ENCODE assay signal across 18 cellular contexts in genomic region chr3:129653019-129653418, GRCh38.
"Had no signal": no experiment of that assay in that cellular context is flagged by ENCODE, and none has a peak within 500 bp of the region (broad histone marks: within the 10 kb centered on the region; RNA-seq: fewer than 3 reads in every experiment).

No MANE protein-coding gene starts in this region.

- H3K4me3 Mint-ChIP-seq: activated CD4-positive, alpha-beta memory T cell treated with anti-CD3 and anti-CD28 coated beads, Interleukin-2, amount 10 ng/mL, durations not matched to agents 7 days and 5 days; activated CD8-positive, alpha-beta memory T cell treated with anti-CD3 and anti-CD28 coated beads, Interleukin-2, amount 10 ng/mL, durations not matched to agents 7 days and 5 days; activated naive CD4-positive, alpha-beta T cell treated with anti-CD3 and anti-CD28 coated beads for 36 hours; central memory CD8-positive, alpha-beta T cell had no signal

- H3K27me3 Mint-ChIP-seq: activated CD4-positive, alpha-beta memory T cell treated with anti-CD3 and anti-CD28 coated beads, Interleukin-2, amount 10 ng/mL, durations not matched to agents 7 days and 5 days; central memory CD8-positive, alpha-beta T cell; progenitor cell of endocrine pancreas had no signal

- H3K27ac ChIP-seq: brain microvascular endothelial cell, coronary artery, testis, upper lobe of left lung had no signal

- H3K9me3 ChIP-seq: heart left ventricle, right atrium auricular region, testis, upper lobe of left lung had no signal

- ATAC-seq: activated CD8-positive, alpha-beta memory T cell treated with anti-CD3 and anti-CD28 coated beads, Interleukin-2, amount 10 ng/mL, durations not matched to agents 7 days and 5 days; heart left ventricle; left lobe of liver had no signal

- H3K27me3 ChIP-seq: brain microvascular endothelial cell, heart left ventricle, right atrium auricular region, testis, upper lobe of left lung had no signal

- H3K27ac Mint-ChIP-seq: activated CD4-positive, alpha-beta memory T cell treated with anti-CD3 and anti-CD28 coated beads, Interleukin-2, amount 10 ng/mL, durations not matched to agents 7 days and 5 days; activated CD8-positive, alpha-beta memory T cell treated with anti-CD3 and anti-CD28 coated beads, Interleukin-2, amount 10 ng/mL, durations not matched to agents 7 days and 5 days; activated naive CD4-positive, alpha-beta T cell treated with anti-CD3 and anti-CD28 coated beads for 36 hours; activated T-helper 2 cell treated with anti-CD3 and anti-CD28 coated beads, Interferon-gamma antibody, Interleukin-2, Interleukin-4, amounts not matched to agents 10 μg/mL and 5 μg/mL and 100 μg/mL, durations not matched to agents 14 hours and 24 hours and 36 hours had no signal

- H3K9me3 Mint-ChIP-seq: activated CD4-positive, alpha-beta memory T cell treated with anti-CD3 and anti-CD28 coated beads, Interleukin-2, amount 10 ng/mL, durations not matched to agents 7 days and 5 days; activated naive CD4-positive, alpha-beta T cell treated with anti-CD3 and anti-CD28 coated beads for 36 hours; activated T-helper 2 cell treated with anti-CD3 and anti-CD28 coated beads, Interferon-gamma antibody, Interleukin-2, Interleukin-4, amounts not matched to agents 10 μg/mL and 5 μg/mL and 100 μg/mL, durations not matched to agents 14 hours and 24 hours and 36 hours; central memory CD8-positive, alpha-beta T cell had no signal

- H3K36me3 ChIP-seq: brain microvascular endothelial cell had no signal

- H3K36me3 Mint-ChIP-seq: activated CD8-positive, alpha-beta memory T cell treated with anti-CD3 and anti-CD28 coated beads, Interleukin-2, amount 10 ng/mL, durations not matched to agents 7 days and 5 days had no signal

- DNase-seq: activated CD4-positive, alpha-beta memory T cell treated with anti-CD3 and anti-CD28 coated beads, Interleukin-2, amount 10 ng/mL, durations not matched to agents 7 days and 5 days; activated CD4-positive, alpha-beta T cell treated with anti-CD3 and anti-CD28 coated beads for 48 hours; activated CD8-positive, alpha-beta memory T cell treated with anti-CD3 and anti-CD28 coated beads, Interleukin-2, amount 10 ng/mL, durations not matched to agents 7 days and 5 days; activated naive CD4-positive, alpha-beta T cell treated with anti-CD3 and anti-CD28 coated beads for 36 hours; brain microvascular endothelial cell; heart left ventricle; kidney; occipital lobe; SW 1271; testis; upper lobe of left lung had no signal

- H3K4me3 ChIP-seq: coronary artery, heart left ventricle, lung, right atrium auricular region, testis, upper lobe of left lung had no signal
